Comparison of ENCODE assay signal across 17 cellular contexts in the genomic region with DNA sequence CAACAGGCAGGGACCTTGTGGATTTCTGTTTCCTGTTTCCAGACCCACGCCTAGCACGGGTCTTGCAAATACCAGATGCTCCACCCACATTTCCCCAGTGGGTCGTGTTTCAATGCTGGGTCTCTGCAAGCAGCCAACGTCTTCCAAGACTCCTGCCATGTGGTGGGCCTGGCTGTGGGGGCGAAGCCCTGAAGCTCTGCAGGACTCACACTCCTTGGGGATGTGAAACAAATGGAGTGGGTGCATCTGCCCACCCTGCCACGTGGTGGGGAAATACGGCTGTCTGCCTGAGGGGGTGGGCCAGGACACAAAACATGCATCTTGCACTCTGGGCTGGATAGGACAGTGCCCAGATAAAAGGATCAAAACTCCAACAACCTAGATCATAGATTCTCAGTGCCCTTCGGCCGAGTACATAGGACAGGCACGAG. TPM values are rescaled to one million over a fixed set of nuclear protein-coding genes. Genes with fewer than 3 reads are reported as not detected.
A peak's percentile ranks its signal among the peaks of the same experiment; 100 is the strongest.
DNase-seq lines count a peak whose midpoint lies in the region; FAIRE-seq and TF ChIP-seq lines count a peak whose summit lies in the region.
"Had no signal": no experiment of that assay in that cellular context is flagged by ENCODE, and none has a peak within 500 bp of the region (broad histone marks: within the 10 kb centered on the region; RNA-seq: fewer than 3 reads in every experiment).

No MANE protein-coding gene starts in this region.

- H3K4me1 ChIP-seq in mammary epithelial cell (ENCODE audit: insufficient read depth, low read length) (peaks cover 50% of the 10 kb centered on the region), breast epithelium (peaks cover 0 to 3% of the 10 kb centered on the region in 2 donors), esophagus squamous epithelium (peaks cover 0 to 56% (median 10%) of the 10 kb centered on the region in 3 donors)
- H3K4me1 ChIP-seq: heart left ventricle had no signal

- WGBS in mammary epithelial cell (ENCODE audit: low coverage, missing lambda C conversion rate): 54% methylated on average over 10 of the region's 10 CpGs
- WGBS in esophagus squamous epithelium, 2 donors: 41 to 53% methylated on average over 8 to 10 of the region's 10 CpGs

- DNase-seq in mammary epithelial cell (no peak), breast epithelium (ENCODE audit: low spot score in 2 of 2) (no peak), bronchial epithelial cell (ENCODE audit: low read depth) (peak; percentile 22), left kidney (ENCODE audit: low read depth, low spot score) (peak; percentile 52), NCI-H1048 (lab: John Stamatoyannopoulos, UW) (no peak), esophagus squamous epithelium (lab: John Stamatoyannopoulos, UW) (no peak), NCI-H1694 treated with DMSO at 0.1 percent for 48 hours (lab: John Stamatoyannopoulos, UW) (no peak)
- DNase-seq in activated naive CD4-positive, alpha-beta T cell treated with anti-CD3 and anti-CD28 coated beads, Interleukin-2, amount 10 ng/mL, durations not matched to agents 7 days and 5 days: no peak
- DNase-seq: ACHN, activated B cell treated with CpG ODN at 0.5 μM for 24 hours, amniotic stem cell, heart left ventricle, MM.1S, NCI-H226 had no signal

- CTCF ChIA-PET in mammary epithelial cell (lab: Charles Lee; ENCODE audit: low non-redundant PET): no interaction called here
- CTCF ChIA-PET in activated naive CD4-positive, alpha-beta T cell treated with anti-CD3 and anti-CD28 coated beads, Interleukin-2, amount 10 ng/mL, durations not matched to agents 7 days and 5 days (lab: Charles Lee): no interaction called here

- H3K36me3 ChIP-seq in mammary epithelial cell (ENCODE audit: insufficient read depth, low read length) (no peaks in the 10 kb centered on the region), breast epithelium (no peaks in the 10 kb centered on the region), bronchial epithelial cell (ENCODE audit: control insufficient read depth, insufficient read depth, low read length) (no peaks in the 10 kb centered on the region), esophagus squamous epithelium (no peaks in the 10 kb centered on the region)
- H3K36me3 ChIP-seq: heart left ventricle, neutrophil, suprapubic skin had no signal

- H3K79me2 ChIP-seq in mammary epithelial cell (ENCODE audit: insufficient read depth, low read length): no peaks in the 10 kb centered on the region

- H3K9me3 ChIP-seq in mammary epithelial cell (replicated peaks; ENCODE audit: insufficient read depth, low read length) (no peaks in the 10 kb centered on the region), breast epithelium (no peaks in the 10 kb centered on the region), esophagus squamous epithelium (no peaks in the 10 kb centered on the region)
- H3K9me3 ChIP-seq: heart left ventricle, neutrophil, suprapubic skin had no signal

- in situ Hi-C loops in mammary epithelial cell (cut with MboI; ENCODE audit: low sequenced_read_pairs in 2 of 2): no loop called here

- intact Hi-C loops in mammary epithelial cell (cut with micrococcal nuclease): no loop called here
- intact Hi-C loops in breast epithelium (cut with DNase I; ENCODE audit: low total_unique reads): no loop called here
- intact Hi-C loops in esophagus squamous epithelium (cut with DNase I): no loop called here

- no peak overlapping the region for H3K4me3 Mint-ChIP-seq in activated naive CD4-positive, alpha-beta T cell treated with anti-CD3 and anti-CD28 coated beads, Interleukin-2, amount 10 ng/mL, durations not matched to agents 7 days and 5 days
- H3K4me3 Mint-ChIP-seq: activated B cell treated with CpG ODN at 0.5 μM for 24 hours had no signal

- H4K20me1 ChIP-seq in mammary epithelial cell (ENCODE audit: insufficient read depth, low read length): no peaks in the 10 kb centered on the region

- no peaks in the 10 kb centered on the region for H3K27me3 ChIP-seq in mammary epithelial cell (ENCODE audit: insufficient read depth, low read length)
- no peaks in the 10 kb centered on the region for H3K27me3 ChIP-seq in breast epithelium
- H3K27me3 ChIP-seq in bronchial epithelial cell (ENCODE audit: control insufficient read depth, insufficient read depth, low read length): no peaks in the 10 kb centered on the region
- no peaks in the 10 kb centered on the region for H3K27me3 ChIP-seq in esophagus squamous epithelium

- no peak overlapping the region for H3K27ac ChIP-seq in mammary epithelial cell (ENCODE audit: insufficient read depth, low read depth, low read length)
- no peak overlapping the region for H3K27ac ChIP-seq in breast epithelium
- H3K27ac ChIP-seq in esophagus squamous epithelium: peak overlapping the region in 2 of 4 donors; percentile 37 to 86
- H3K27ac ChIP-seq: heart left ventricle, HL-60, neutrophil, suprapubic skin had no signal

- no peaks in the 10 kb centered on the region for H3K9me3 Mint-ChIP-seq in activated naive CD4-positive, alpha-beta T cell treated with anti-CD3 and anti-CD28 coated beads, Interleukin-2, amount 10 ng/mL, durations not matched to agents 7 days and 5 days
- H3K9me3 Mint-ChIP-seq: activated B cell treated with CpG ODN at 0.5 μM for 24 hours had no signal

- peak overlapping the region; percentile 21 for H2AFZ ChIP-seq in mammary epithelial cell (ENCODE audit: low read depth, low read length)

- no peak for FAIRE-seq in bronchial epithelial cell (lab: Jason Lieb, UNC)

- no peak overlapping the region for H3K9ac ChIP-seq in mammary epithelial cell (ENCODE audit: insufficient read depth, low read length)

- TF ChIP-seq POLR2A in breast epithelium (IDR thresholded peaks at IDR 0.05) (no peak), esophagus squamous epithelium (IDR thresholded peaks at IDR 0.05) (no peak)

- H3K36me3 Mint-ChIP-seq in activated naive CD4-positive, alpha-beta T cell treated with anti-CD3 and anti-CD28 coated beads, Interleukin-2, amount 10 ng/mL, durations not matched to agents 7 days and 5 days: no peaks in the 10 kb centered on the region

- no peak for TF ChIP-seq CTCF in mammary epithelial cell (conservative IDR thresholded peaks at IDR 0.05 in 1 of 2, IDR thresholded peaks at IDR 0.05 in 1 of 2; ENCODE audit: extremely low read depth in 1 of 2, insufficient read depth in 1 of 2, low read depth in 1 of 2, low read length in 2 of 2)
- no peak for TF ChIP-seq CTCF in breast epithelium (IDR thresholded peaks at IDR 0.05)
- TF ChIP-seq CTCF in bronchial epithelial cell (IDR thresholded peaks at IDR 0.05; ENCODE audit: insufficient read depth, low read length, severe bottlenecking): no peak
- no peak for TF ChIP-seq CTCF in esophagus squamous epithelium (IDR thresholded peaks at IDR 0.05)

- no TSS peak for BruUV-seq in mammary epithelial cell (replicated peaks; lab: Mats Ljungman, UMichigan)

- no peak overlapping the region for H3K27ac Mint-ChIP-seq in activated naive CD4-positive, alpha-beta T cell treated with anti-CD3 and anti-CD28 coated beads, Interleukin-2, amount 10 ng/mL, durations not matched to agents 7 days and 5 days
- H3K27ac Mint-ChIP-seq: activated B cell treated with CpG ODN at 0.5 μM for 24 hours had no signal

- no peaks in the 10 kb centered on the region for H3K4me1 Mint-ChIP-seq in activated naive CD4-positive, alpha-beta T cell treated with anti-CD3 and anti-CD28 coated beads, Interleukin-2, amount 10 ng/mL, durations not matched to agents 7 days and 5 days
- H3K4me1 Mint-ChIP-seq: activated B cell treated with CpG ODN at 0.5 μM for 24 hours had no signal

- no peak overlapping the region for H3K4me3 ChIP-seq in mammary epithelial cell (replicated peaks in 1 of 3; ENCODE audit: insufficient read depth in 1 of 3, low read depth in 2 of 3, low read length in 3 of 3)
- H3K4me3 ChIP-seq in breast epithelium: no peak overlapping the region
- H3K4me3 ChIP-seq in bronchial epithelial cell (ENCODE audit: low read depth, low read length): no peak overlapping the region
- no peak overlapping the region for H3K4me3 ChIP-seq in esophagus squamous epithelium
- H3K4me3 ChIP-seq: heart left ventricle, suprapubic skin had no signal

- peaks cover 23% of the 10 kb centered on the region for H3K27me3 Mint-ChIP-seq in activated naive CD4-positive, alpha-beta T cell treated with anti-CD3 and anti-CD28 coated beads, Interleukin-2, amount 10 ng/mL, durations not matched to agents 7 days and 5 days
- H3K27me3 Mint-ChIP-seq: activated B cell treated with CpG ODN at 0.5 μM for 24 hours had no signal

- H3K4me2 ChIP-seq in mammary epithelial cell (ENCODE audit: insufficient read depth, low read depth, low read length): no peak overlapping the region

- dilution Hi-C loops in mammary epithelial cell (cut with HindIII; ENCODE audit: low sequenced_read_pairs): loop anchor here (5.0 kb wide), 1 partner anchor 40 kb away; a partner anchor contains a TSS

RNA-seq across cellular contexts. Expression of a gene that starts 32.6 kb away (rescaled TPM):
- total RNA-seq in mammary epithelial cell (not detected), breast epithelium (1 to 10 TPM in 1 of 3 donors, under 1 TPM in 1, not detected in 1; 0.33 to 1.8 TPM), bronchial epithelial cell (1.6 and 3.2 TPM in 2 replicates), esophagus squamous epithelium (1 to 10 TPM; 2.9 to 4.0 (median 3.3) TPM)
- polyA plus RNA-seq in mammary epithelial cell: 0.44 TPM
- polyA minus RNA-seq in mammary epithelial cell: not detected

RNA-seq across cellular contexts. Expression of a gene that starts 41.4 kb away (rescaled TPM):
- total RNA-seq in mammary epithelial cell: 10 to 100 TPM in 1 of 2 donors, 1 to 10 TPM in 1; 3.3 to 16.6 TPM
- polyA plus RNA-seq in mammary epithelial cell: 11.7 TPM
- polyA minus RNA-seq in mammary epithelial cell: 16.9 TPM
- 10 to 100 TPM; 13.3 to 22.6 (median 14.9) TPM for total RNA-seq in breast epithelium
- total RNA-seq in bronchial epithelial cell: 2.7 and 6.3 TPM in 2 replicates
- 10 to 100 TPM; 12.4 to 33.9 (median 22.1) TPM for total RNA-seq in esophagus squamous epithelium

Comparison
In these comparisons a context has a peak if more than half of its experiments do, and no peak if none do; other contexts are left out.
1. DNase-seq: peak in bronchial epithelial cell (single experiment) and left kidney (single experiment); none in mammary epithelial cell (single experiment), breast epithelium (0 of 2), NCI-H1048 (single experiment), activated naive CD4-positive, alpha-beta T cell treated with anti-CD3 and anti-CD28 coated beads, Interleukin-2, amount 10 ng/mL, durations not matched to agents 7 days and 5 days (single experiment), esophagus squamous epithelium (single experiment) and NCI-H1694 treated with DMSO at 0.1 percent for 48 hours (single experiment).